In the genomic region with DNA sequence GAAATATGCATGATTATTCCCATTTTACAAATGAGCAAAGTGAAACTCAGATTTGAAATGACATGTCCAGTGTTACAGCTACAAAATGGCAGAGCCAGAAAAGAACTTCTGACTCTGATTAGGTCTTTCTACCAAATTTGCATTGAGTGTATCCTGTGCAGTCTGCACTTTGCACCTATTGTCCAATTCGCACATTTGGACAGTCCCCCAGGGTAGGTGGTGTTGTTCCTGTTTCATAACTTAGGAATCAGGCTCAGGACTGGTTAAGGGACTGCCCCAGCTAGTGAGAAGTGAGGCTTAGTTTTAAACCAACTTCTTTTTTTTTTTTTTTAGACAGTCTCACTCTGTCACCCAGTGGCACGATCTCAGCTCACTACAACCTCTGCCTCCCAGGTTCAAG, we compare ENCODE assay signal across 18 cellular contexts.
DNase-seq lines count a peak whose midpoint lies in the region; ATAC-seq, FAIRE-seq and TF ChIP-seq lines count a peak whose summit lies in the region.
"Had no signal": no experiment of that assay in that cellular context is flagged by ENCODE, and none has a peak within 500 bp of the region (broad histone marks: within the 10 kb centered on the region; RNA-seq: fewer than 3 reads in every experiment).

No MANE protein-coding gene starts in this region.

- ATAC-seq in GM21786 (IDR thresholded peaks at IDR 0.05; ENCODE audit: unreplicated experiment): peak; percentile 48
- peak; percentile 36 for ATAC-seq in HG02870 (IDR thresholded peaks at IDR 0.05; ENCODE audit: unreplicated experiment)
- ATAC-seq in left lobe of liver: peak; percentile 38
- no peak for ATAC-seq in HG02642 (IDR thresholded peaks at IDR 0.05; ENCODE audit: poor library complexity, unreplicated experiment)
- ATAC-seq: CD8-positive, alpha-beta T cell; HCT116 had no signal

- no peak for TF ChIP-seq CTCF in osteoblast (IDR thresholded peaks at IDR 0.05; ENCODE audit: extremely low read depth, low read depth, low read length)

- H3K4me3 ChIP-seq in osteoblast (ENCODE audit: insufficient read depth, low read length): no peak overlapping the region
- H3K4me3 ChIP-seq: BLaER1 treated with 17β-estradiol and CSF1 and Interleukin-3, amounts not matched to agents 10 nM and 100 nM had no signal

- no peak overlapping the region for H3K27ac ChIP-seq in osteoblast (ENCODE audit: low read depth, low read length)
- H3K27ac ChIP-seq: BLaER1 treated with 17β-estradiol and CSF1 and Interleukin-3, amounts not matched to agents 10 nM and 100 nM; KMS-11 had no signal

- H3K36me3 ChIP-seq in osteoblast (ENCODE audit: insufficient read depth, low read length): no peaks in the 10 kb centered on the region
- H3K36me3 ChIP-seq: BLaER1 treated with 17β-estradiol and CSF1 and Interleukin-3, amounts not matched to agents 10 nM and 100 nM had no signal

- DNase-seq in GM19239 (ENCODE audit: insufficient read length, low spot score) (no peak), left lobe of liver (ENCODE audit: low spot score) (no peak), osteoblast (ENCODE audit: insufficient read length, low spot score, missing footprints) (no peak), HT-29 (ENCODE audit: low spot score) (no peak)
- no peak for DNase-seq in activated CD8-positive, alpha-beta memory T cell treated with anti-CD3 and anti-CD28 coated beads, Interleukin-2, amount 50 U/mL, for 48 hours
- DNase-seq: Calu3, DMS79 treated with DMSO at 0.1 percent for 48 hours, GF-D8, GOT3, H7, HFFc6 had no signal

- H3K4me1 ChIP-seq in osteoblast (ENCODE audit: insufficient read depth, low read length): peaks cover 10% of the 10 kb centered on the region

- no peaks in the 10 kb centered on the region for H3K9me3 ChIP-seq in osteoblast (ENCODE audit: low read depth, low read length)
- H3K9me3 ChIP-seq: BLaER1 treated with 17β-estradiol and CSF1 and Interleukin-3, amounts not matched to agents 10 nM and 100 nM had no signal

- H4K20me1 ChIP-seq in osteoblast (ENCODE audit: insufficient read depth, low read length): no peaks in the 10 kb centered on the region
- H4K20me1 ChIP-seq: BLaER1 treated with 17β-estradiol and CSF1 and Interleukin-3, amounts not matched to agents 10 nM and 100 nM had no signal

- peaks cover 5% of the 10 kb centered on the region for H3K27me3 ChIP-seq in osteoblast (ENCODE audit: insufficient read depth, low read length)

- no peak overlapping the region for H2AFZ ChIP-seq in osteoblast (ENCODE audit: low read length)

- peak; percentile 44 for FAIRE-seq in GM19239 (lab: Jason Lieb, UNC)

- no peaks in the 10 kb centered on the region for H3K79me2 ChIP-seq in osteoblast (ENCODE audit: insufficient read depth, low read length)

- H3K4me2 ChIP-seq in osteoblast (ENCODE audit: insufficient read depth, low read length): no peak overlapping the region
- H3K4me2 ChIP-seq: BLaER1 treated with 17β-estradiol and CSF1 and Interleukin-3, amounts not matched to agents 10 nM and 100 nM; KMS-11 had no signal
